In the genomic region with DNA sequence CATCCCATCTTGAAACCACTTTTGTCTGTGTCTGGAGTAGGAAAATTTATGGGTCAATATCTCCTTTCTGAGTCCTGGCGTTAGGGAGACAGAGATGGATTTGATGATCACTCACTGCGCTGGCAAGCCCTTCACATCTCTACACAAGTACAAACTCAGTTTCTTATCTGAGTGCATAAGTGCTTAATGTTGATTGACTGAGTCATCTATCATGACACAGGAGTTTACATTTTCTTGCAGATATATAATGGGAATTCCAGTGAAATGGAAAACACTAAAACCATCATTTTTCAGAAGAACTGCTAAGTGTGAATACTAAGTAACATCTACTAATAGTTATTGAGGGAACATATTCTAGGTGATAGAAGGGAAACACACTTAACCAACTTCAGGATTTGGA, we compare ENCODE assay signal across 5 cellular contexts.
"Had no signal": no experiment of that assay in that cellular context is flagged by ENCODE, and none has a peak within 500 bp of the region (broad histone marks: within the 10 kb centered on the region; RNA-seq: fewer than 3 reads in every experiment).

No MANE protein-coding gene starts in this region.

- ATAC-seq: GM23338, K562 had no signal

- H3K9me3 Mint-ChIP-seq: GM23338 had no signal

- H3K4me2 ChIP-seq: GM23338 had no signal

- H3K27ac Mint-ChIP-seq: GM23338, H9 had no signal

- DNase-seq: H9, HCEC 1CT, IMR-90 had no signal

- H2AFZ ChIP-seq: GM23338 had no signal

- H3K4me3 ChIP-seq: GM23338, K562 had no signal

- H3K4me3 Mint-ChIP-seq: GM23338, H9 had no signal
